ENCODE assay signal across 1 cellular context in genomic region chr14:35287481-35288013, GRCh38.
TF ChIP-seq lines count a peak whose summit lies in the region.

No MANE protein-coding gene starts in this region.

TF ChIP-seq in WTC11, 78 proteins besides CTCF, POLR2A, EP300 and RAD21 (continued from another document):
- TF ChIP-seq ATF2 (CRISPR knock-in tag; IDR thresholded peaks at IDR 0.05; ENCODE audit: borderline replicate concordance, low read depth): no peak
